In the genomic region with DNA sequence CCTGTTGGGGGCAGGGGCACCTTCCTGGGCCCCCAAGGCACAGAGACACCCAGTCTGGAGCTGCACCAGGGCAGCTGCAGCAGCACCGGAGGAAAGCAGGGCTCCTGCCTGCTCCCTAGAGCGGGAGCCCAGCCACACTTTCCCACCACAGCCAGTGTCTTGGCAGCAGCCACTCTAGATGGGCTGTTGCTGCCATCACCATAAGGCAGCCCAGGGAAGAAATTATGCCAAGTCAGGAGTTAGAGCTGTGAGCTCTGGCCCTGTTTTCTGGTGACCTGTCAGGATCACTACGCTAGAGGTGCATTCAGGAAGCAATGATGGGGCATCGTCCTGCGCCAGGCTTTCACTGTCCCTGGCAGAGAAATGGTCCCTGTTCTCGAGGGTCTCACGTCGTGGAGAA, we compare ENCODE assay signal across 16 cellular contexts. TPM values are rescaled to one million over a fixed set of nuclear protein-coding genes. Genes with fewer than 3 reads are reported as not detected.
DNase-seq lines count a peak whose midpoint lies in the region; ATAC-seq and TF ChIP-seq lines count a peak whose summit lies in the region.
"Had no signal": no experiment of that assay in that cellular context is flagged by ENCODE, and none has a peak within 500 bp of the region (broad histone marks: within the 10 kb centered on the region; RNA-seq: fewer than 3 reads in every experiment).

No MANE protein-coding gene starts in this region.

- no TSS peak for BruUV-seq in Panc1 (replicated peaks; lab: Mats Ljungman, UMichigan)

- peak; percentile 40 for ATAC-seq in Right ventricle myocardium superior (ENCODE audit: poor library complexity)
- 0 out of 2 replicates have a peak, but pooled peaks have one; percentile 16 for ATAC-seq in Panc1
- ATAC-seq in left ventricle myocardium superior, result peak; percentile 82
- ATAC-seq in GM21367 (IDR thresholded peaks at IDR 0.05; ENCODE audit: unreplicated experiment), result no peak
- ATAC-seq in HG02610 (IDR thresholded peaks at IDR 0.05; ENCODE audit: unreplicated experiment), result no peak

- H3K4me3 ChIP-seq in left ventricle myocardium inferior (no peak overlapping the region), Panc1 (ENCODE audit: low read depth in 2 of 2, low read length in 2 of 2) (no peak overlapping the region)
- H3K4me3 ChIP-seq: Peyer's patch, SJSA1 had no signal

- TF ChIP-seq CTCF in left ventricle myocardium inferior (IDR thresholded peaks at IDR 0.05; ENCODE audit: borderline replicate concordance), result no peak
- TF ChIP-seq CTCF in Panc1 (IDR thresholded peaks at IDR 0.05), result no peak

- intact Hi-C loops in Right ventricle myocardium superior (cut with DNase I) (no loop called here), left ventricle myocardium inferior (cut with micrococcal nuclease) (no loop called here), Panc1 (cut with micrococcal nuclease; ENCODE audit: unreplicated experiment) (no loop called here), left ventricle myocardium superior (cut with micrococcal nuclease) (no loop called here)

- H3K27ac ChIP-seq in left ventricle myocardium inferior (replicated peaks), result no peak overlapping the region
- no peak overlapping the region for H3K27ac ChIP-seq in Panc1 (ENCODE audit: low read length)
- H3K27ac ChIP-seq: Peyer's patch, SJSA1 had no signal

- DNase-seq in Right ventricle myocardium superior (no peak), left ventricle myocardium inferior (no peak), G401 (ENCODE audit: low spot score) (peak; percentile 81), Panc1 (ENCODE audit: low read depth, low spot score) (no peak), left ventricle myocardium superior (peak; percentile 46), NCI-H526 treated with DMSO at 0.1 percent for 48 hours (lab: John Stamatoyannopoulos, UW) (no peak)
- DNase-seq: DMS79; KG1; NCI-H1105 treated with DMSO at 0.1 percent for 48 hours; NCI-H2081; NCI-H2171 treated with DMSO at 0.1 percent for 48 hours; NK-92 treated with Interleukin-12 subunit alpha and Interleukin-12 subunit beta, amount 100 ng/mL, for 24 hours; Peyer's patch had no signal

- in situ Hi-C loops in G401 (cut with HindIII; ENCODE audit: low sequenced_read_pairs), result no loop called here
- in situ Hi-C loops in Panc1 (cut with HindIII; ENCODE audit: low pct_unique_long_range_greater_than_20kb, low sequenced_read_pairs), result no loop called here

- H3K27me3 ChIP-seq in left ventricle myocardium inferior (ENCODE audit: low read depth) (peaks cover 9% of the 10 kb centered on the region), Panc1 (ENCODE audit: control insufficient read depth, insufficient read depth, low read length) (peaks cover 28% of the 10 kb centered on the region)
- H3K27me3 ChIP-seq: Peyer's patch, SJSA1 had no signal

- no peaks in the 10 kb centered on the region for H3K9me3 ChIP-seq in left ventricle myocardium inferior (replicated peaks)
- H3K9me3 ChIP-seq in Panc1 (ENCODE audit: control insufficient read depth, insufficient read depth, low read depth, low read length), result no peaks in the 10 kb centered on the region
- H3K9me3 ChIP-seq: Peyer's patch, SJSA1 had no signal

- CTCF ChIA-PET in Panc1 (lab: Charles Lee), result no interaction called here

- H3K4me1 ChIP-seq in left ventricle myocardium inferior (peaks cover 16% of the 10 kb centered on the region), Panc1 (ENCODE audit: control insufficient read depth, insufficient read depth, low read length) (no peaks in the 10 kb centered on the region)
- H3K4me1 ChIP-seq: Peyer's patch, SJSA1 had no signal

- no peaks in the 10 kb centered on the region for H3K36me3 ChIP-seq in left ventricle myocardium inferior
- no peaks in the 10 kb centered on the region for H3K36me3 ChIP-seq in Panc1 (ENCODE audit: control insufficient read depth, insufficient read depth, low read length)
- H3K36me3 ChIP-seq: Peyer's patch, SJSA1 had no signal

- POLR2A ChIA-PET in Panc1 (lab: Charles Lee), result interaction anchor here (0.6 kb wide), 1 partner anchor 9 kb away, joined by 7 read pairs; no protein-coding TSS in a partner anchor

RNA-seq across cellular contexts. Expression of gene ZNRF2, which starts 38.0 kb away (rescaled TPM):
- total RNA-seq in Right ventricle myocardium superior (7.2 TPM), left ventricle myocardium inferior (10.9 TPM), Panc1 (2021; ENCODE audit: unreplicated experiment) (22.1 TPM), left ventricle myocardium superior (8.6 TPM)
- 3.4 and 5.2 TPM in 2 replicates for total RNA-seq in G401 (2014; rRNA removed; shearing (Covaris generic))
- polyA plus RNA-seq in Panc1 (2012; ENCODE audit: insufficient read length), result 9.9 TPM

Comparison
In these comparisons a context has a peak if more than half of its experiments do, and no peak if none do; other contexts are left out.
1. DNase-seq: peak in G401 (single experiment) and left ventricle myocardium superior (single experiment); none in Right ventricle myocardium superior (single experiment), left ventricle myocardium inferior (single experiment), Panc1 (single experiment) and NCI-H526 treated with DMSO at 0.1 percent for 48 hours (single experiment).
2. ATAC-seq: peak in Right ventricle myocardium superior (single experiment), Panc1 (single experiment) and left ventricle myocardium superior (single experiment); none in GM21367 (single experiment) and HG02610 (single experiment).